In genomic region chr13:44412341-44412935, GRCh38 we compare ENCODE assay signal across 17 cellular contexts. TPM values are rescaled to one million over a fixed set of nuclear protein-coding genes. Genes with fewer than 3 reads are reported as not detected.
"Had no signal": no experiment of that assay in that cellular context is flagged by ENCODE, and none has a peak within 500 bp of the region (broad histone marks: within the 10 kb centered on the region; RNA-seq: fewer than 3 reads in every experiment).

No MANE protein-coding gene starts in this region.

- H3K27ac ChIP-seq: adrenal gland, colonic mucosa, esophagus squamous epithelium, pancreas, thyroid gland had no signal

- H3K9me3 ChIP-seq: adrenal gland, colonic mucosa, esophagus squamous epithelium, pancreas, thyroid gland had no signal

- DNase-seq: activated CD4-positive, alpha-beta memory T cell treated with anti-CD3 and anti-CD28 coated beads, Interleukin-2, amount 10 ng/mL, durations not matched to agents 7 days and 5 days; activated CD4-positive, alpha-beta T cell treated with anti-CD3 and anti-CD28 coated beads for 36 hours; activated naive CD4-positive, alpha-beta T cell treated with anti-CD3 and anti-CD28 coated beads, Interleukin-2, amount 10 ng/mL, durations not matched to agents 7 days and 5 days; activated T-cell treated with anti-CD3 and anti-CD28 coated beads, Interleukin-2, amount 50 U/mL, for 24 hours; adrenal gland; caudate nucleus; colonic mucosa; esophagus squamous epithelium; glutamatergic neuron; left colon; mammary epithelial cell; pancreas; T1000; thyroid gland had no signal

- H3K36me3 Mint-ChIP-seq: activated naive CD4-positive, alpha-beta T cell treated with anti-CD3 and anti-CD28 coated beads, Interleukin-2, amount 10 ng/mL, durations not matched to agents 7 days and 5 days; natural killer cell treated with Interleukin-12 subunit alpha and Interleukin-12 subunit beta and Interleukin-15 and Interleukin-18, amount 100 ng/mL, for 72 hours; stimulated activated memory B cell treated with anti-CD40 and anti-IgM and Interleukin-4, amounts not matched to agents 10 μg/mL and 1 μg/mL and 100 μg/mL, for 72 hours had no signal

- H3K4me3 ChIP-seq: adrenal gland, colonic mucosa, esophagus squamous epithelium, pancreas, thyroid gland had no signal

- H3K27me3 Mint-ChIP-seq: activated T-cell treated with anti-CD3 and anti-CD28 coated beads, Interleukin-2, amount 50 U/mL, for 24 hours had no signal

- H3K27ac Mint-ChIP-seq: activated CD4-positive, alpha-beta memory T cell treated with anti-CD3 and anti-CD28 coated beads, Interleukin-2, amount 10 ng/mL, durations not matched to agents 7 days and 5 days; activated CD4-positive, alpha-beta T cell treated with anti-CD3 and anti-CD28 coated beads for 36 hours; activated naive CD4-positive, alpha-beta T cell treated with anti-CD3 and anti-CD28 coated beads, Interleukin-2, amount 10 ng/mL, durations not matched to agents 7 days and 5 days; activated T-cell treated with anti-CD3 and anti-CD28 coated beads, Interleukin-2, amount 50 U/mL, for 24 hours; natural killer cell treated with Interleukin-12 subunit alpha and Interleukin-12 subunit beta and Interleukin-15 and Interleukin-18, amount 100 ng/mL, for 72 hours; stimulated activated memory B cell treated with anti-CD40 and anti-IgM and Interleukin-4, amounts not matched to agents 10 μg/mL and 1 μg/mL and 100 μg/mL, for 72 hours had no signal

- H3K9me3 Mint-ChIP-seq: activated CD4-positive, alpha-beta memory T cell treated with anti-CD3 and anti-CD28 coated beads, Interleukin-2, amount 10 ng/mL, durations not matched to agents 7 days and 5 days; activated naive CD4-positive, alpha-beta T cell treated with anti-CD3 and anti-CD28 coated beads, Interleukin-2, amount 10 ng/mL, durations not matched to agents 7 days and 5 days; activated T-cell treated with anti-CD3 and anti-CD28 coated beads, Interleukin-2, amount 50 U/mL, for 24 hours; natural killer cell treated with Interleukin-12 subunit alpha and Interleukin-12 subunit beta and Interleukin-15 and Interleukin-18, amount 100 ng/mL, for 72 hours; stimulated activated memory B cell treated with anti-CD40 and anti-IgM and Interleukin-4, amounts not matched to agents 10 μg/mL and 1 μg/mL and 100 μg/mL, for 72 hours had no signal

- FAIRE-seq: pancreas had no signal

- H3K4me1 ChIP-seq: adrenal gland, colonic mucosa, esophagus squamous epithelium, pancreas, thyroid gland had no signal

- H3K4me3 Mint-ChIP-seq: activated CD4-positive, alpha-beta memory T cell treated with anti-CD3 and anti-CD28 coated beads, Interleukin-2, amount 10 ng/mL, durations not matched to agents 7 days and 5 days; activated CD4-positive, alpha-beta T cell treated with anti-CD3 and anti-CD28 coated beads for 36 hours; activated naive CD4-positive, alpha-beta T cell treated with anti-CD3 and anti-CD28 coated beads, Interleukin-2, amount 10 ng/mL, durations not matched to agents 7 days and 5 days; activated T-cell treated with anti-CD3 and anti-CD28 coated beads, Interleukin-2, amount 50 U/mL, for 24 hours; natural killer cell treated with Interleukin-12 subunit alpha and Interleukin-12 subunit beta and Interleukin-15 and Interleukin-18, amount 100 ng/mL, for 72 hours; stimulated activated memory B cell treated with anti-CD40 and anti-IgM and Interleukin-4, amounts not matched to agents 10 μg/mL and 1 μg/mL and 100 μg/mL, for 72 hours had no signal

- H3K36me3 ChIP-seq: adrenal gland, colonic mucosa, esophagus squamous epithelium, pancreas, thyroid gland had no signal

- H3K4me1 Mint-ChIP-seq: activated CD4-positive, alpha-beta memory T cell treated with anti-CD3 and anti-CD28 coated beads, Interleukin-2, amount 10 ng/mL, durations not matched to agents 7 days and 5 days; activated naive CD4-positive, alpha-beta T cell treated with anti-CD3 and anti-CD28 coated beads, Interleukin-2, amount 10 ng/mL, durations not matched to agents 7 days and 5 days; stimulated activated memory B cell treated with anti-CD40 and anti-IgM and Interleukin-4, amounts not matched to agents 10 μg/mL and 1 μg/mL and 100 μg/mL, for 72 hours had no signal

- ATAC-seq: activated CD4-positive, alpha-beta T cell treated with anti-CD3 and anti-CD28 coated beads for 36 hours; left colon; natural killer cell treated with Interleukin-12 subunit alpha and Interleukin-12 subunit beta and Interleukin-15 and Interleukin-18, amount 100 ng/mL, for 72 hours; pancreas; stimulated activated memory B cell treated with anti-CD40 and anti-IgM and Interleukin-4, amounts not matched to agents 10 μg/mL and 1 μg/mL and 100 μg/mL, for 72 hours had no signal

- H3K27me3 ChIP-seq: adrenal gland, colonic mucosa, esophagus squamous epithelium, pancreas, thyroid gland had no signal

RNA-seq across cellular contexts. Expression of gene SERP2, which starts 38.8 kb away (rescaled TPM):
- total RNA-seq: activated CD4-positive, alpha-beta memory T cell treated with anti-CD3 and anti-CD28 coated beads, Interleukin-2, amount 10 ng/mL, durations not matched to agents 7 days and 5 days; SK-MEL-5 had no signal
